1 cellular context compared by ENCODE assay signal in the genomic region with DNA sequence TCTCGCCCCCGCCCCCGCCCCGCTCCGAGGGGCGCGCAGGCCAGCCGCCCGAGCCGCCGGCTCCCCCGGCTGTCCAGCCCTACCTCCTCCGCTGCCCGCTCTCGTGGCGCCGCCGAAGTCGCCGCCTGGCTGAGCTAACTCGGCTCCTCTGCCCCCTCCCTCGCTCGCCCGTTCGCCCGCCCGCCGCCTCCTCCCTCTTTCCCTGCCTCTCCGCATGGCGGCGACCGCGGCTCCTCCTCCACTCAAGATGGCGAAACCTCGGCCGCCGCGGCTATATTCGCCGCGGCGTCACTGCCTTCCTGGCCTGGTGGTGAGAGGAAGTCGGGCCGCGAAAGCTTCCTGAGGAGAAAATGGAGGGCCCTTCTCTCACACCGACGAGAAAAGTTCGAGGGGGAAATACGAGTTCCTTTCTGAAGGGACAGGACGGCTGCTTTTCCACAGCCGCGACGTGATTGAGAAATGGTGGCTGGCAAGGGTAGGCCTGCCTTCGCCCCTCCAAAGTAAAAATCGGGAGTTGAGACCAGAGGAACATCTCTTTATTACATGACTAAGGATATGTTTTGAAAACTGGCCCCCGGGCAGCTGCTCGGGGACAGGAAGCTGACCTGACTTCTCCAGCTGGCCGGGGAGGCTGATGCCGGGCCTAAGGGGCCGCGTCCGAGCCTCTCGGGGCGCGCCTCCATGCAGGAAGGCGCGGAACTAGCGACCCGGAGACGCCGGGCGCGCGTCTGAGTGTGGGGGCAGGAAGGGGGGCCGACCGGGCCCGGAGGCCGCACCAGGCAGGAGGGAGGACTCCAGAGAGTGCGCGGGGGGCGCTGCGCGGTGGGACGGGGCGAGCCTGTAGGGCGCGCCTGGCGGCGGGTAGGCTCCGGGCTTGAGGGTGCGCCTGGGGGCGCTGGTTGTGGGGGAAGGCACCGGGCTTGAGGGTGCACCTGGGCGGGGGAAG.
TF ChIP-seq lines count a peak whose summit lies in the region.

A gene with protein sequence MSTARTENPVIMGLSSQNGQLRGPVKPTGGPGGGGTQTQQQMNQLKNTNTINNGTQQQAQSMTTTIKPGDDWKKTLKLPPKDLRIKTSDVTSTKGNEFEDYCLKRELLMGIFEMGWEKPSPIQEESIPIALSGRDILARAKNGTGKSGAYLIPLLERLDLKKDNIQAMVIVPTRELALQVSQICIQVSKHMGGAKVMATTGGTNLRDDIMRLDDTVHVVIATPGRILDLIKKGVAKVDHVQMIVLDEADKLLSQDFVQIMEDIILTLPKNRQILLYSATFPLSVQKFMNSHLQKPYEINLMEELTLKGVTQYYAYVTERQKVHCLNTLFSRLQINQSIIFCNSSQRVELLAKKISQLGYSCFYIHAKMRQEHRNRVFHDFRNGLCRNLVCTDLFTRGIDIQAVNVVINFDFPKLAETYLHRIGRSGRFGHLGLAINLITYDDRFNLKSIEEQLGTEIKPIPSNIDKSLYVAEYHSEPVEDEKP (minus strand): TSS at position 150 of the 946 bp plus-strand sequence. CDS start 4,913 bp downstream, outside the sequence.

TF ChIP-seq in K562, 482 proteins besides CTCF, POLR2A, EP300 and RAD21 (continued from another document and continues in another):
- TF ChIP-seq EZH2 (IDR thresholded peaks at IDR 0.05; ENCODE audit: borderline replicate concordance, low read depth, low read length), result no peak
- no peak for TF ChIP-seq ZNF133 (CRISPR knock-in tag; IDR thresholded peaks at IDR 0.05)
- TF ChIP-seq ZBTB7A (IDR thresholded peaks at IDR 0.05; ENCODE audit: borderline replicate concordance, control insufficient read depth, low read depth, low read length), result peak; percentile 92; the same call in 1 of the 2 replicates
- no peak for TF ChIP-seq RNF2 (IDR thresholded peaks at IDR 0.05)
- TF ChIP-seq GATA2 (CRISPR knock-in tag; IDR thresholded peaks at IDR 0.05), result no peak
- TF ChIP-seq SREBF1 (IDR thresholded peaks at IDR 0.05; ENCODE audit: borderline replicate concordance, low read depth, low read length), result 0 out of 2 replicates have a peak, but pooled peaks have one; percentile 9
- no peak for TF ChIP-seq STAT6 (CRISPR knock-in tag; IDR thresholded peaks at IDR 0.05)
- peak; percentile 71 for TF ChIP-seq HMGN3 (IDR thresholded peaks at IDR 0.05; ENCODE audit: borderline replicate concordance, extremely low read depth, insufficient read length, low read depth, low read length)
- no peak for TF ChIP-seq POU5F1 (IDR thresholded peaks at IDR 0.05; ENCODE audit: borderline replicate concordance, low read depth, low read length, partially characterized antibody)
- TF ChIP-seq PKNOX1 (IDR thresholded peaks at IDR 0.05), result 0 out of 2 replicates have a peak, but pooled peaks have one; percentile 5
- TF ChIP-seq SNAPC5 (CRISPR knock-in tag; IDR thresholded peaks at IDR 0.05), result no peak
- TF ChIP-seq ZNF354B (CRISPR knock-in tag; IDR thresholded peaks at IDR 0.05), result no peak
- TF ChIP-seq, protein P1, sequence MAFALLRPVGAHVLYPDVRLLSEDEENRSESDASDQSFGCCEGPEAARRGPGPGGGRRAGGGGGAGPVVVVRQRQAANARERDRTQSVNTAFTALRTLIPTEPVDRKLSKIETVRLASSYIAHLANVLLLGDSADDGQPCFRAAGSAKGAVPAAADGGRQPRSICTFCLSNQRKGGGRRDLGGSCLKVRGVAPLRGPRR (CRISPR knock-in tag; IDR thresholded peaks at IDR 0.05), result no peak
- no peak for TF ChIP-seq ILK (tag; IDR thresholded peaks at IDR 0.05; ENCODE audit: borderline replicate concordance, low read depth)
- no peak for TF ChIP-seq ZNF253 (CRISPR knock-in tag; conservative IDR thresholded peaks at IDR 0.05)
- TF ChIP-seq PRPF4 (IDR thresholded peaks at IDR 0.05; ENCODE audit: insufficient read depth, low read depth, low read length, poor library complexity, severe bottlenecking), result peak; percentile 34
- TF ChIP-seq BCL6 (CRISPR knock-in tag; IDR thresholded peaks at IDR 0.05), result 0 out of 2 replicates have a peak, but pooled peaks have one; percentile 38
- TF ChIP-seq STAT5B (CRISPR knock-in tag; IDR thresholded peaks at IDR 0.05), result no peak
- no peak for TF ChIP-seq ZNF780A (CRISPR knock-in tag; IDR thresholded peaks at IDR 0.05)
- TF ChIP-seq MED1 (CRISPR knock-in tag; IDR thresholded peaks at IDR 0.05; ENCODE audit: borderline replicate concordance), result 0 out of 2 replicates have a peak, but pooled peaks have one; percentile 54
- TF ChIP-seq, protein P2, sequence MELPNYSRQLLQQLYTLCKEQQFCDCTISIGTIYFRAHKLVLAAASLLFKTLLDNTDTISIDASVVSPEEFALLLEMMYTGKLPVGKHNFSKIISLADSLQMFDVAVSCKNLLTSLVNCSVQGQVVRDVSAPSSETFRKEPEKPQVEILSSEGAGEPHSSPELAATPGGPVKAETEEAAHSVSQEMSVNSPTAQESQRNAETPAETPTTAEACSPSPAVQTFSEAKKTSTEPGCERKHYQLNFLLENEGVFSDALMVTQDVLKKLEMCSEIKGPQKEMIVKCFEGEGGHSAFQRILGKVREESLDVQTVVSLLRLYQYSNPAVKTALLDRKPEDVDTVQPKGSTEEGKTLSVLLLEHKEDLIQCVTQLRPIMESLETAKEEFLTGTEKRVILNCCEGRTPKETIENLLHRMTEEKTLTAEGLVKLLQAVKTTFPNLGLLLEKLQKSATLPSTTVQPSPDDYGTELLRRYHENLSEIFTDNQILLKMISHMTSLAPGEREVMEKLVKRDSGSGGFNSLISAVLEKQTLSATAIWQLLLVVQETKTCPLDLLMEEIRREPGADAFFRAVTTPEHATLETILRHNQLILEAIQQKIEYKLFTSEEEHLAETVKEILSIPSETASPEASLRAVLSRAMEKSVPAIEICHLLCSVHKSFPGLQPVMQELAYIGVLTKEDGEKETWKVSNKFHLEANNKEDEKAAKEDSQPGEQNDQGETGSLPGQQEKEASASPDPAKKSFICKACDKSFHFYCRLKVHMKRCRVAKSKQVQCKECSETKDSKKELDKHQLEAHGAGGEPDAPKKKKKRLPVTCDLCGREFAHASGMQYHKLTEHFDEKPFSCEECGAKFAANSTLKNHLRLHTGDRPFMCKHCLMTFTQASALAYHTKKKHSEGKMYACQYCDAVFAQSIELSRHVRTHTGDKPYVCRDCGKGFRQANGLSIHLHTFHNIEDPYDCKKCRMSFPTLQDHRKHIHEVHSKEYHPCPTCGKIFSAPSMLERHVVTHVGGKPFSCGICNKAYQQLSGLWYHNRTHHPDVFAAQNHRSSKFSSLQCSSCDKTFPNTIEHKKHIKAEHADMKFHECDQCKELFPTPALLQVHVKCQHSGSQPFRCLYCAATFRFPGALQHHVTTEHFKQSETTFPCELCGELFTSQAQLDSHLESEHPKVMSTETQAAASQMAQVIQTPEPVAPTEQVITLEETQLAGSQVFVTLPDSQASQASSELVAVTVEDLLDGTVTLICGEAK (IDR thresholded peaks at IDR 0.05), result 0 out of 2 replicates have a peak, but pooled peaks have one; percentile 31
- TF ChIP-seq, protein P2 (CRISPR knock-in tag; IDR thresholded peaks at IDR 0.05), result no peak
- TF ChIP-seq, protein P3, sequence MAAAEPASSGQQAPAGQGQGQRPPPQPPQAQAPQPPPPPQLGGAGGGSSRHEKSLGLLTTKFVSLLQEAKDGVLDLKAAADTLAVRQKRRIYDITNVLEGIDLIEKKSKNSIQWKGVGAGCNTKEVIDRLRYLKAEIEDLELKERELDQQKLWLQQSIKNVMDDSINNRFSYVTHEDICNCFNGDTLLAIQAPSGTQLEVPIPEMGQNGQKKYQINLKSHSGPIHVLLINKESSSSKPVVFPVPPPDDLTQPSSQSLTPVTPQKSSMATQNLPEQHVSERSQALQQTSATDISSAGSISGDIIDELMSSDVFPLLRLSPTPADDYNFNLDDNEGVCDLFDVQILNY (CRISPR knock-in tag; IDR thresholded peaks at IDR 0.05), result no peak
- TF ChIP-seq ETS2 (tag; IDR thresholded peaks at IDR 0.05; ENCODE audit: borderline replicate concordance, poor library complexity, severe bottlenecking), result no peak
- no peak for TF ChIP-seq NBN (IDR thresholded peaks at IDR 0.05; ENCODE audit: low read depth)
- peak; percentile 96 for TF ChIP-seq RBFOX2 (IDR thresholded peaks at IDR 0.05; ENCODE audit: low read depth, low read length)
- TF ChIP-seq EHMT2 (IDR thresholded peaks at IDR 0.05), result no peak
- TF ChIP-seq NFATC3 (IDR thresholded peaks at IDR 0.05), result no peak
- no peak for TF ChIP-seq RFX1 (IDR thresholded peaks at IDR 0.05)
- TF ChIP-seq BRD4 (IDR thresholded peaks at IDR 0.05), result peak; percentile 98
- no peak for TF ChIP-seq FOXM1 (IDR thresholded peaks at IDR 0.05; ENCODE audit: low read depth)
- TF ChIP-seq FOXM1 (CRISPR knock-in tag; IDR thresholded peaks at IDR 0.05; ENCODE audit: low read depth), result no peak
- TF ChIP-seq FOXJ2 (tag; IDR thresholded peaks at IDR 0.05), result no peak
- no peak for TF ChIP-seq TAL1 (IDR thresholded peaks at IDR 0.05)
- TF ChIP-seq, protein P4, sequence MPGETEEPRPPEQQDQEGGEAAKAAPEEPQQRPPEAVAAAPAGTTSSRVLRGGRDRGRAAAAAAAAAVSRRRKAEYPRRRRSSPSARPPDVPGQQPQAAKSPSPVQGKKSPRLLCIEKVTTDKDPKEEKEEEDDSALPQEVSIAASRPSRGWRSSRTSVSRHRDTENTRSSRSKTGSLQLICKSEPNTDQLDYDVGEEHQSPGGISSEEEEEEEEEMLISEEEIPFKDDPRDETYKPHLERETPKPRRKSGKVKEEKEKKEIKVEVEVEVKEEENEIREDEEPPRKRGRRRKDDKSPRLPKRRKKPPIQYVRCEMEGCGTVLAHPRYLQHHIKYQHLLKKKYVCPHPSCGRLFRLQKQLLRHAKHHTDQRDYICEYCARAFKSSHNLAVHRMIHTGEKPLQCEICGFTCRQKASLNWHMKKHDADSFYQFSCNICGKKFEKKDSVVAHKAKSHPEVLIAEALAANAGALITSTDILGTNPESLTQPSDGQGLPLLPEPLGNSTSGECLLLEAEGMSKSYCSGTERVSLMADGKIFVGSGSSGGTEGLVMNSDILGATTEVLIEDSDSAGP (CRISPR knock-in tag; IDR thresholded peaks at IDR 0.05), result no peak
- no peak for TF ChIP-seq MTA2 (IDR thresholded peaks at IDR 0.05; ENCODE audit: low read depth)
- TF ChIP-seq PHF20 (IDR thresholded peaks at IDR 0.05; ENCODE audit: partially characterized antibody), result no peak
- no peak for TF ChIP-seq ZNF121 (CRISPR knock-in tag; conservative IDR thresholded peaks at IDR 0.05)
- TF ChIP-seq NFRKB (IDR thresholded peaks at IDR 0.05; ENCODE audit: low read depth), result peak; percentile 99
- TF ChIP-seq NCOR1 (IDR thresholded peaks at IDR 0.05), result peak; percentile 67; the same call in 1 of the 2 replicates
- no peak for TF ChIP-seq BRF1 (IDR thresholded peaks at IDR 0.05; ENCODE audit: borderline replicate concordance, extremely low read depth, insufficient read length)
- TF ChIP-seq, protein P5, sequence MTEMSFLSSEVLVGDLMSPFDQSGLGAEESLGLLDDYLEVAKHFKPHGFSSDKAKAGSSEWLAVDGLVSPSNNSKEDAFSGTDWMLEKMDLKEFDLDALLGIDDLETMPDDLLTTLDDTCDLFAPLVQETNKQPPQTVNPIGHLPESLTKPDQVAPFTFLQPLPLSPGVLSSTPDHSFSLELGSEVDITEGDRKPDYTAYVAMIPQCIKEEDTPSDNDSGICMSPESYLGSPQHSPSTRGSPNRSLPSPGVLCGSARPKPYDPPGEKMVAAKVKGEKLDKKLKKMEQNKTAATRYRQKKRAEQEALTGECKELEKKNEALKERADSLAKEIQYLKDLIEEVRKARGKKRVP (CRISPR knock-in tag; IDR thresholded peaks at IDR 0.05), result peak; percentile 66; the same call in 1 of the 2 replicates
